In genomic region chr12:15801770-15802393, GRCh38 we compare ENCODE assay signal across 20 cellular contexts. TPM values are rescaled to one million over a fixed set of nuclear protein-coding genes. Genes with fewer than 3 reads are reported as not detected.
DNase-seq lines count a peak whose midpoint lies in the region; ATAC-seq, FAIRE-seq and TF ChIP-seq lines count a peak whose summit lies in the region.
"Had no signal": no experiment of that assay in that cellular context is flagged by ENCODE, and none has a peak within 500 bp of the region (broad histone marks: within the 10 kb centered on the region; RNA-seq: fewer than 3 reads in every experiment).

No MANE protein-coding gene starts in this region.

- no peak overlapping the region for H3K4me2 ChIP-seq in astrocyte (ENCODE audit: low read length)

- no peak overlapping the region for H2AFZ ChIP-seq in astrocyte (ENCODE audit: low read depth, low read length)

- in situ Hi-C loops in G401 (cut with HindIII; ENCODE audit: low sequenced_read_pairs): no loop called here

- H3K27me3 ChIP-seq in astrocyte (ENCODE audit: insufficient read depth, low read length) (no peaks in the 10 kb centered on the region), left lung (no peaks in the 10 kb centered on the region)
- H3K27me3 ChIP-seq: thyroid gland had no signal

- no peaks in the 10 kb centered on the region for H3K9me3 ChIP-seq in astrocyte (ENCODE audit: insufficient read depth, low read depth, low read length)
- no peaks in the 10 kb centered on the region for H3K9me3 ChIP-seq in left lung
- H3K9me3 ChIP-seq: psoas muscle, thyroid gland had no signal

- no peak for FAIRE-seq in astrocyte (lab: Jason Lieb, UNC)
- FAIRE-seq: GM18507, TTC549 had no signal

- no peak overlapping the region for H3K4me3 Mint-ChIP-seq in astrocyte (ENCODE audit: unreplicated experiment)
- H3K4me3 Mint-ChIP-seq in T-helper 2 cell treated with Interferon-gamma antibody and Interleukin-4, amounts not matched to agents 5 μg/mL and 100 μg/mL, for 36 hours: no peak overlapping the region
- H3K4me3 Mint-ChIP-seq: CD4-positive, CD25-positive, alpha-beta regulatory T cell; neural crest cell had no signal

- no peak overlapping the region for H3K27ac ChIP-seq in astrocyte (ENCODE audit: low read depth, low read length)
- peak overlapping the region in 1 of 2 donors; percentile 23 for H3K27ac ChIP-seq in left lung
- H3K27ac ChIP-seq: psoas muscle, thyroid gland had no signal

- H3K27me3 Mint-ChIP-seq in astrocyte (ENCODE audit: low read depth, unreplicated experiment): no peaks in the 10 kb centered on the region
- peaks cover 12% of the 10 kb centered on the region for H3K27me3 Mint-ChIP-seq in T-helper 2 cell treated with Interferon-gamma antibody and Interleukin-4, amounts not matched to agents 5 μg/mL and 100 μg/mL, for 36 hours (ENCODE audit: low read depth)

- peak; percentile 86 for ATAC-seq in left lung
- ATAC-seq in GM19452 (IDR thresholded peaks at IDR 0.05; ENCODE audit: unreplicated experiment): no peak
- ATAC-seq: psoas muscle; stimulated activated naive CD8-positive, alpha-beta T cell treated with anti-CD3 and anti-CD28 coated beads, Interleukin-15, Interleukin-2, amounts not matched to agents 100 U/mL and 50 U/mL, for 24 hours had no signal

- TF ChIP-seq CTCF in astrocyte (IDR thresholded peaks at IDR 0.05; ENCODE audit: insufficient read depth, low read depth, low read length) (no peak), left lung (IDR thresholded peaks at IDR 0.05) (no peak)

- H3K4me3 ChIP-seq in astrocyte (ENCODE audit: insufficient read depth, low read depth, low read length) (no peak overlapping the region), left lung (no peak overlapping the region)
- H3K4me3 ChIP-seq: psoas muscle, thyroid gland had no signal

- peaks cover 4% of the 10 kb centered on the region for H3K4me1 Mint-ChIP-seq in astrocyte (ENCODE audit: low read depth, unreplicated experiment)
- H3K4me1 Mint-ChIP-seq in T-helper 2 cell treated with Interferon-gamma antibody and Interleukin-4, amounts not matched to agents 5 μg/mL and 100 μg/mL, for 36 hours (ENCODE audit: low read depth): no peaks in the 10 kb centered on the region
- H3K4me1 Mint-ChIP-seq: CD4-positive, CD25-positive, alpha-beta regulatory T cell; neural crest cell had no signal

- H4K20me1 ChIP-seq in astrocyte (ENCODE audit: insufficient read depth, low read length): no peaks in the 10 kb centered on the region

- H3K4me1 ChIP-seq in astrocyte (ENCODE audit: insufficient read depth, low read length) (peaks cover 4% of the 10 kb centered on the region), left lung (no peaks in the 10 kb centered on the region)
- H3K4me1 ChIP-seq: psoas muscle, thyroid gland had no signal

- no peaks in the 10 kb centered on the region for H3K79me2 ChIP-seq in astrocyte (ENCODE audit: insufficient read depth, low read length)

- H3K9ac ChIP-seq in astrocyte (ENCODE audit: low read length): no peak overlapping the region

- intact Hi-C loops in left lung (cut with DNase I) (no loop called here), cardiac septum (cut with DNase I) (no loop called here)

- DNase-seq in Daoy (ENCODE audit: low read depth) (peak; percentile 30), M059J (ENCODE audit: low read depth) (peak; percentile 87), astrocyte (ENCODE audit: low read depth) (peak; percentile 48), left lung (no peak), G401 (ENCODE audit: low spot score) (no peak), cardiac septum (ENCODE audit: low spot score) (no peak)
- no peak for DNase-seq in T-helper 2 cell treated with Interferon-gamma antibody and Interleukin-4, amounts not matched to agents 5 μg/mL and 100 μg/mL, for 36 hours (ENCODE audit: low spot score)
- DNase-seq: activated naive CD4-positive, alpha-beta T cell treated with anti-CD3 and anti-CD28 coated beads, Interleukin-2, amount 50 U/mL, for 16 hours; anterior cingulate cortex; CD4-positive, CD25-positive, alpha-beta regulatory T cell; DMS 273 treated with DMSO at 0.1 percent for 48 hours; NCI-H524 treated with DMSO at 0.1 percent for 48 hours; psoas muscle; stimulated activated CD4-positive, alpha-beta T cell treated with anti-CD3 and anti-CD28 coated beads, Interleukin-4, amount 100 ng/mL, for 1 hour; stimulated activated naive CD8-positive, alpha-beta T cell treated with anti-CD3 and anti-CD28 coated beads, Interleukin-15, Interleukin-2, amounts not matched to agents 100 U/mL and 50 U/mL, for 24 hours; thyroid gland had no signal

- H3K9me3 Mint-ChIP-seq in astrocyte (ENCODE audit: unreplicated experiment): peaks cover 4% of the 10 kb centered on the region
- H3K9me3 Mint-ChIP-seq in T-helper 2 cell treated with Interferon-gamma antibody and Interleukin-4, amounts not matched to agents 5 μg/mL and 100 μg/mL, for 36 hours: no peaks in the 10 kb centered on the region
- H3K9me3 Mint-ChIP-seq: neural crest cell had no signal

- peaks cover 2% of the 10 kb centered on the region for H3K36me3 Mint-ChIP-seq in astrocyte (ENCODE audit: low read depth, unreplicated experiment)
- H3K36me3 Mint-ChIP-seq in T-helper 2 cell treated with Interferon-gamma antibody and Interleukin-4, amounts not matched to agents 5 μg/mL and 100 μg/mL, for 36 hours (ENCODE audit: low read depth): no peaks in the 10 kb centered on the region
- H3K36me3 Mint-ChIP-seq: CD4-positive, CD25-positive, alpha-beta regulatory T cell had no signal

- H3K36me3 ChIP-seq in astrocyte (ENCODE audit: insufficient read depth, low read length) (no peaks in the 10 kb centered on the region), left lung (no peaks in the 10 kb centered on the region)
- H3K36me3 ChIP-seq: thyroid gland had no signal

- H3K27ac Mint-ChIP-seq in astrocyte (ENCODE audit: unreplicated experiment): no peak overlapping the region
- H3K27ac Mint-ChIP-seq in T-helper 2 cell treated with Interferon-gamma antibody and Interleukin-4, amounts not matched to agents 5 μg/mL and 100 μg/mL, for 36 hours: no peak overlapping the region
- H3K27ac Mint-ChIP-seq: CD4-positive, CD25-positive, alpha-beta regulatory T cell had no signal

RNA-seq across cellular contexts. Expression of gene EPS8, which starts 12.7 kb away (rescaled TPM):
- 21.1 and 31.6 TPM in 2 replicates for total RNA-seq in Daoy (2014; rRNA removed; shearing (Covaris generic))
- total RNA-seq in M059J (2014; rRNA removed; shearing (Covaris generic)): 57.6 and 79.5 TPM in 2 replicates
- 31.8 and 39.0 TPM in 2 replicates for total RNA-seq in astrocyte
- 10 to 100 TPM; 58.2 to 64.8 TPM for total RNA-seq in left lung
- 0.07 TPM in 1 of 2 replicates, not detected in the other for total RNA-seq in G401 (2014; rRNA removed; shearing (Covaris generic))
- 21.2 TPM for total RNA-seq in cardiac septum

Comparison
In these comparisons a context has a peak if more than half of its experiments do, and no peak if none do; other contexts are left out.
1. DNase-seq: peak in Daoy (single experiment), M059J (single experiment) and astrocyte (single experiment); none in left lung (0 of 2), G401 (single experiment), cardiac septum (single experiment) and T-helper 2 cell treated with Interferon-gamma antibody and Interleukin-4, amounts not matched to agents 5 μg/mL and 100 μg/mL, for 36 hours (single experiment).
2. RNA of gene EPS8, which starts 12.7 kb away (total RNA-seq): 57.6 to 79.5 TPM in M059J, 58.2 to 64.8 TPM in left lung, 31.8 to 39.0 TPM in astrocyte, 21.2 TPM in cardiac septum (single experiment) and 21.1 to 31.6 TPM in Daoy; 0.07 TPM in G401; every median in the first group is over 10 times any median in the second.